Comparison of ENCODE assay signal across 8 cellular contexts in genomic region chr18:21242141-21243040, GRCh38. TPM values are rescaled to one million over a fixed set of nuclear protein-coding genes. Genes with fewer than 3 reads are reported as not detected.
DNase-seq lines count a peak whose midpoint lies in the region; ATAC-seq and TF ChIP-seq lines count a peak whose summit lies in the region.

TSS of gene GREB1L (plus strand) at chr18:21242232. CDS start at chr18:21383519, 141,287 bp downstream.

- H3K9ac ChIP-seq in smooth muscle cell (ENCODE audit: low read depth), result peak within 1 kb of the TSS; percentile 59

- intact Hi-C loops in breast epithelium (cut with DNase I; ENCODE audit: low total_unique reads), result no loop called here

- no peak for TF ChIP-seq POLR2A in breast epithelium (IDR thresholded peaks at IDR 0.05)

- H3K4me1 ChIP-seq in breast epithelium (peaks cover 5 to 6% of the 10 kb centered on the region in 2 donors), smooth muscle cell (ENCODE audit: low read depth) (peaks cover 36% of the 10 kb centered on the region)

- ATAC-seq in GM19372 (IDR thresholded peaks at IDR 0.05; ENCODE audit: low read depth, unreplicated experiment) (peak; percentile 72), GM18867 (IDR thresholded peaks at IDR 0.05; ENCODE audit: unreplicated experiment) (no peak), GM21528 (IDR thresholded peaks at IDR 0.05; ENCODE audit: low FRiP score, unreplicated experiment) (no peak)

- DNase-seq in AG09319 (ENCODE audit: extremely low read depth, low read depth) (peak; percentile 11), NCI-H226 (peak; percentile 77), breast epithelium (ENCODE audit: low spot score in 2 of 2) (no peak), iPS-NIHi7 (ENCODE audit: extremely low spot score) (peak; percentile 86), smooth muscle cell (lab: John Stamatoyannopoulos, UW; ENCODE audit: unreplicated experiment) (peak; percentile 35)

- peaks cover 32% of the 10 kb centered on the region for H3K79me2 ChIP-seq in smooth muscle cell (ENCODE audit: low read depth)

- H3K36me3 ChIP-seq in breast epithelium (no peaks in the 10 kb centered on the region), smooth muscle cell (ENCODE audit: low read depth) (no peaks in the 10 kb centered on the region)

- H3K4me3 ChIP-seq in breast epithelium (peak within 1 kb of the TSS; percentile 58 to 85 (median 64)), smooth muscle cell (peak within 1 kb of the TSS; percentile 88)

- peaks cover 4% of the 10 kb centered on the region for H3F3A ChIP-seq in smooth muscle cell (ENCODE audit: low read depth)

- H3K27me3 ChIP-seq in breast epithelium, result peaks cover 3 to 10% of the 10 kb centered on the region in 2 donors
- H3K27me3 ChIP-seq in smooth muscle cell (ENCODE audit: low read depth), result no peaks in the 10 kb centered on the region

- peak within 1 kb of the TSS; percentile 93 for H2AFZ ChIP-seq in smooth muscle cell (ENCODE audit: low read depth)

- TF ChIP-seq CTCF in AG09319 (IDR thresholded peaks at IDR 0.05; ENCODE audit: low read depth, low read length) (peak; percentile 3), breast epithelium (IDR thresholded peaks at IDR 0.05) (no peak), smooth muscle cell (IDR thresholded peaks at IDR 0.05; ENCODE audit: borderline replicate concordance, insufficient read depth, poor library complexity, severe bottlenecking) (peak; percentile 15)

- H4K20me1 ChIP-seq in smooth muscle cell (ENCODE audit: low read depth), result no peaks in the 10 kb centered on the region

- H3K9me3 ChIP-seq in breast epithelium, result no peaks in the 10 kb centered on the region
- H3K9me3 ChIP-seq in smooth muscle cell (replicated peaks; ENCODE audit: low read depth), result no peaks in the 10 kb centered on the region

- H3K27ac ChIP-seq in breast epithelium (peak within 1 kb of the TSS; percentile 5 to 38), smooth muscle cell (ENCODE audit: low read depth) (no peak within 1 kb of the TSS)

- WGBS in smooth muscle cell (ENCODE audit: low lambda C conversion rate), result 1% methylated on average over 59 of the region's 115 CpGs

- peak within 1 kb of the TSS; percentile 97 for H3K4me2 ChIP-seq in smooth muscle cell

RNA-seq across cellular contexts. Expression of gene GREB1L, which starts in this region (rescaled TPM):
- total RNA-seq in breast epithelium (10 to 100 TPM in 1 of 3 donors, 1 to 10 TPM in 2; 6.6 to 75.7 (median 8.9) TPM), smooth muscle cell (15.3 and 18.1 TPM in 2 replicates)
- polyA plus RNA-seq in smooth muscle cell, result 2.8 and 4.0 TPM in 2 replicates

Comparison
In these comparisons a context has a peak if more than half of its experiments do, and no peak if none do; other contexts are left out.
1. DNase-seq: peak in AG09319 (single experiment), NCI-H226 (single experiment), iPS-NIHi7 (single experiment) and smooth muscle cell (single experiment); none in breast epithelium (0 of 2).
2. CTCF ChIP-seq: peak in AG09319 (single experiment) and smooth muscle cell (single experiment); none in breast epithelium (0 of 3).